ENCODE assay signal across 21 cellular contexts in the genomic region with DNA sequence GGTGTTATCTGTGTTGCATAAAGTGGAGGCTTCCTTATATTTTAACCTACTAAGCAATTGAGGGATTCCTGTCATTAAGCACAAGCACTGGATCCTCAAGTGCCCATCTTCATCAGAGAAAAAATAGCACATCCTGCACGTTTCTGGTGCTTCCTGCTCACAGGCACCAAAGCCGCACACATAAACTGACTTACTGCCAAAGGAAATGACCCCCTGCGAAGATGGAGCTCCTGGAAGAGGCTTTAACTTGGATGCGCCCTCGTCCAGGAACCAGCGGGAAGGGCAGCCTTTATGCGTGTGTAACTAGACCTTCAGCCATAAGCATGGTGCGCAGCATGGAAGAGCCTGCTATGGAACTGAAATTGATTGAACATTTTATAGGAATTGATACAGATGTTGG.
DNase-seq lines count a peak whose midpoint lies in the region; ATAC-seq and TF ChIP-seq lines count a peak whose summit lies in the region.
"Had no signal": no experiment of that assay in that cellular context is flagged by ENCODE, and none has a peak within 500 bp of the region (broad histone marks: within the 10 kb centered on the region; RNA-seq: fewer than 3 reads in every experiment).

No MANE protein-coding gene starts in this region.

- H3K9ac ChIP-seq in mesenchymal stem cell (ENCODE audit: low read length): no peak overlapping the region
- H3K9ac ChIP-seq: BLaER1 treated with 17β-estradiol and CSF1 and Interleukin-3, amounts not matched to agents 10 nM and 100 nM; SK-N-SH had no signal

- ATAC-seq in HG03439 (IDR thresholded peaks at IDR 0.05; ENCODE audit: unreplicated experiment): no peak
- ATAC-seq: HepG2, K562 had no signal

- no peak overlapping the region for H4K8ac ChIP-seq in mesenchymal stem cell (ENCODE audit: low read length)

- H2BK15ac ChIP-seq in mesenchymal stem cell (ENCODE audit: low read depth, poor library complexity, severe bottlenecking): no peak overlapping the region

- H3K27ac ChIP-seq in mesenchymal stem cell (ENCODE audit: low read length, poor library complexity, severe bottlenecking) (no peak overlapping the region), Peyer's patch (no peak overlapping the region)
- H3K27ac ChIP-seq: BLaER1 treated with 17β-estradiol and CSF1 and Interleukin-3, amounts not matched to agents 10 nM and 100 nM had no signal

- no peak overlapping the region for H2BK5ac ChIP-seq in mesenchymal stem cell (ENCODE audit: low read depth, low read length, poor library complexity, severe bottlenecking)

- H2AK5ac ChIP-seq in mesenchymal stem cell (ENCODE audit: low read length, severe bottlenecking): no peak overlapping the region

- H3K14ac ChIP-seq in mesenchymal stem cell (ENCODE audit: low read length in 2 of 2): no peak overlapping the region

- peak overlapping the region in 1 of 2 experiments; percentile 52 for H3K23ac ChIP-seq in mesenchymal stem cell (ENCODE audit: low read length in 2 of 2)

- no peak overlapping the region for H2BK120ac ChIP-seq in mesenchymal stem cell (ENCODE audit: low read depth, low read length)

- H2AFZ ChIP-seq in mesenchymal stem cell (ENCODE audit: low read depth, low read length): peak overlapping the region; percentile 42

- H3K27me3 ChIP-seq in H7 (ENCODE audit: control insufficient read depth, insufficient read depth, low read length): peaks cover 2% of the 10 kb centered on the region; the same call in 1 of the 2 replicates
- H3K27me3 ChIP-seq in mesenchymal stem cell (ENCODE audit: control insufficient read depth in 1 of 2, insufficient read depth in 1 of 2, low read length in 2 of 2): no peaks in the 10 kb centered on the region
- H3K27me3 ChIP-seq in Peyer's patch: no peaks in the 10 kb centered on the region
- H3K27me3 ChIP-seq: BLaER1 treated with 17β-estradiol and CSF1 and Interleukin-3, amounts not matched to agents 10 nM and 100 nM had no signal

- no peak overlapping the region for H3K4me2 ChIP-seq in mesenchymal stem cell (ENCODE audit: low read length, poor library complexity, severe bottlenecking)
- H3K4me2 ChIP-seq: BLaER1 treated with 17β-estradiol and CSF1 and Interleukin-3, amounts not matched to agents 10 nM and 100 nM; SK-N-SH had no signal

- H3K36me3 ChIP-seq in H7 (replicated peaks; ENCODE audit: control insufficient read depth, insufficient read depth, low read length) (no peaks in the 10 kb centered on the region), mesenchymal stem cell (ENCODE audit: control insufficient read depth in 1 of 2, insufficient read depth in 2 of 2, low read depth in 1 of 2, low read length in 2 of 2) (no peaks in the 10 kb centered on the region), Peyer's patch (no peaks in the 10 kb centered on the region)
- H3K36me3 ChIP-seq: BLaER1 treated with 17β-estradiol and CSF1 and Interleukin-3, amounts not matched to agents 10 nM and 100 nM had no signal

- H4K91ac ChIP-seq in mesenchymal stem cell (ENCODE audit: low read length): no peak overlapping the region

- 64% methylated on average over 8 of the region's 8 CpGs for WGBS in mesenchymal stem cell

- H3K9me3 ChIP-seq in mesenchymal stem cell (ENCODE audit: control insufficient read depth, low read length) (no peaks in the 10 kb centered on the region), Peyer's patch (no peaks in the 10 kb centered on the region)
- H3K9me3 ChIP-seq: SK-N-SH had no signal

- H3K4ac ChIP-seq in mesenchymal stem cell (ENCODE audit: low read depth in 1 of 2, low read length in 2 of 2): no peak overlapping the region

- no peaks in the 10 kb centered on the region for H3K79me1 ChIP-seq in mesenchymal stem cell (replicated peaks; ENCODE audit: low read length, poor library complexity, severe bottlenecking)

- no peak for TF ChIP-seq POLR2A in Peyer's patch (IDR thresholded peaks at IDR 0.05)

- H3K4me3 ChIP-seq in H7 (ENCODE audit: insufficient read depth, low read depth, low read length): no peak overlapping the region
- no peak overlapping the region for H3K4me3 ChIP-seq in mesenchymal stem cell (ENCODE audit: insufficient read depth in 1 of 2, low read depth in 1 of 2, low read length in 2 of 2)
- H3K4me3 ChIP-seq in Peyer's patch: no peak overlapping the region
- H3K4me3 ChIP-seq: BLaER1 treated with 17β-estradiol and CSF1 and Interleukin-3, amounts not matched to agents 10 nM and 100 nM; K562 had no signal

- DNase-seq in Daoy (ENCODE audit: low read depth): peak; percentile 49
- DNase-seq in H7: peak; percentile 23
- DNase-seq in NCI-H2227 (lab: John Stamatoyannopoulos, UW; ENCODE audit: unreplicated experiment): peak; percentile 57
- no peak for DNase-seq in mesenchymal stem cell
- DNase-seq in NCI-H82 (lab: John Stamatoyannopoulos, UW): no peak
- DNase-seq in Peyer's patch: no peak
- DNase-seq: Caco-2; CD4-positive, alpha-beta memory T cell; DMS153; GDM1; NCI-H1105 treated with DMSO at 0.1 percent for 48 hours; NCI-H187 treated with DMSO at 0.1 percent for 48 hours; NCI-H526 treated with DMSO at 0.1 percent for 48 hours; NK-92 treated with Interleukin-12 subunit alpha and Interleukin-12 subunit beta, amount 100 ng/mL, for 24 hours; SIG-M5; SK-N-SH; T-helper 2 cell had no signal

- H3K4me1 ChIP-seq in mesenchymal stem cell (ENCODE audit: control insufficient read depth, insufficient read depth, low read depth, low read length): peaks cover 5% of the 10 kb centered on the region
- H3K4me1 ChIP-seq in Peyer's patch: no peaks in the 10 kb centered on the region
- H3K4me1 ChIP-seq: Caco-2 had no signal

- no peak overlapping the region for H2BK12ac ChIP-seq in mesenchymal stem cell (ENCODE audit: low read length in 2 of 2)

- H3K18ac ChIP-seq in mesenchymal stem cell (ENCODE audit: low read depth in 1 of 2, low read length in 2 of 2): no peak overlapping the region

- no peak for TF ChIP-seq CTCF in Peyer's patch (IDR thresholded peaks at IDR 0.05)

Comparison
In these comparisons a context has a peak if more than half of its experiments do, and no peak if none do; other contexts are left out.
1. DNase-seq: peak in Daoy (single experiment), H7 (single experiment) and NCI-H2227 (single experiment); none in mesenchymal stem cell (single experiment), NCI-H82 (single experiment) and Peyer's patch (0 of 3).